Comparison of ENCODE assay signal across 28 cellular contexts in genomic region chr2:120745420-120746178, GRCh38. TPM values are rescaled to one million over a fixed set of nuclear protein-coding genes. Genes with fewer than 3 reads are reported as not detected.
"Had no signal": no experiment of that assay in that cellular context is flagged by ENCODE, and none has a peak within 500 bp of the region (broad histone marks: within the 10 kb centered on the region; RNA-seq: fewer than 3 reads in every experiment).

No MANE protein-coding gene starts in this region.

- H3K4me2 ChIP-seq: hepatocyte, SK-N-SH had no signal

- H3K4me1 Mint-ChIP-seq: activated naive CD4-positive, alpha-beta T cell treated with anti-CD3 and anti-CD28 coated beads, Interleukin-2, amount 50 U/mL, for 24 hours; natural killer cell; stimulated activated effector memory CD8-positive, alpha-beta T cell treated with anti-CD3 and anti-CD28 coated beads, Interleukin-12 subunit alpha, Interleukin-12 subunit beta, amount 100 ng/mL, for 72 hours had no signal

- H3K9me3 ChIP-seq: body of pancreas, left ventricle myocardium inferior, right lobe of liver, SK-N-SH had no signal

- H3K27me3 ChIP-seq: cardiac muscle cell had no signal

- H3K36me3 ChIP-seq: cardiac muscle cell, left ventricle myocardium inferior, right lobe of liver had no signal

- H3K27ac Mint-ChIP-seq: activated naive CD4-positive, alpha-beta T cell treated with anti-CD3 and anti-CD28 coated beads, Interleukin-2, amount 50 U/mL, for 24 hours; effector memory CD8-positive, alpha-beta T cell; natural killer cell; stimulated activated effector memory CD8-positive, alpha-beta T cell treated with anti-CD3 and anti-CD28 coated beads, Interleukin-12 subunit alpha, Interleukin-12 subunit beta, amount 100 ng/mL, for 72 hours had no signal

- H3K9ac ChIP-seq: parathyroid adenoma, SK-N-SH had no signal

- ATAC-seq: body of pancreas; effector memory CD8-positive, alpha-beta T cell; esophagus mucosa; natural killer cell; right lobe of liver; stimulated activated effector memory CD8-positive, alpha-beta T cell treated with anti-CD3 and anti-CD28 coated beads, Interleukin-12 subunit alpha, Interleukin-12 subunit beta, amount 100 ng/mL, for 72 hours had no signal

- H3K4me1 ChIP-seq: parathyroid adenoma had no signal

- H2AFZ ChIP-seq: hepatocyte, parathyroid adenoma had no signal

- H3K27ac ChIP-seq: body of pancreas, cardiac muscle cell, hepatocyte, left ventricle myocardium inferior, parathyroid adenoma, right lobe of liver, VCaP had no signal

- H3K4me3 ChIP-seq: body of pancreas, cardiac muscle cell, hepatocyte, left ventricle myocardium inferior, right lobe of liver, skin epidermis had no signal

- DNase-seq: activated CD4-positive, alpha-beta T cell treated with anti-CD3 and anti-CD28 coated beads, Interleukin-2, amount 50 U/mL, for 1 hour; activated CD4-positive, CD25-positive, alpha-beta regulatory T cell treated with anti-CD3 and anti-CD28 coated beads, Interleukin-2, amount 50 U/mL, for 72 hours; activated gamma-delta T cell; activated T-cell treated with anti-CD3 and anti-CD28 coated beads for 4 hours; anterior cingulate cortex; body of pancreas; dermis blood vessel endothelial cell; effector memory CD8-positive, alpha-beta T cell; glutamatergic neuron; kidney glomerular epithelial cell; left ventricle myocardium inferior; mammary epithelial cell; midbrain; natural killer cell; right lobe of liver; SK-N-SH; stimulated activated CD4-positive, alpha-beta T cell treated with anti-CD3 and anti-CD28 coated beads, Interleukin-1b, Interleukin-23, amount 100 ng/mL, for 48 hours; trophoblast cell had no signal

- H3K9me3 Mint-ChIP-seq: activated naive CD4-positive, alpha-beta T cell treated with anti-CD3 and anti-CD28 coated beads, Interleukin-2, amount 50 U/mL, for 24 hours; effector memory CD8-positive, alpha-beta T cell; natural killer cell; stimulated activated effector memory CD8-positive, alpha-beta T cell treated with anti-CD3 and anti-CD28 coated beads, Interleukin-12 subunit alpha, Interleukin-12 subunit beta, amount 100 ng/mL, for 72 hours had no signal

- H3K4me3 Mint-ChIP-seq: activated naive CD4-positive, alpha-beta T cell treated with anti-CD3 and anti-CD28 coated beads, Interleukin-2, amount 50 U/mL, for 24 hours; effector memory CD8-positive, alpha-beta T cell; natural killer cell; stimulated activated effector memory CD8-positive, alpha-beta T cell treated with anti-CD3 and anti-CD28 coated beads, Interleukin-12 subunit alpha, Interleukin-12 subunit beta, amount 100 ng/mL, for 72 hours had no signal

- H3K36me3 Mint-ChIP-seq: activated naive CD4-positive, alpha-beta T cell treated with anti-CD3 and anti-CD28 coated beads, Interleukin-2, amount 50 U/mL, for 24 hours; natural killer cell; stimulated activated effector memory CD8-positive, alpha-beta T cell treated with anti-CD3 and anti-CD28 coated beads, Interleukin-12 subunit alpha, Interleukin-12 subunit beta, amount 100 ng/mL, for 72 hours had no signal

RNA-seq across cellular contexts. Expression of gene GLI2, which starts 9.9 kb away (rescaled TPM):
- total RNA-seq: activated CD8-positive, alpha-beta memory T cell treated with anti-CD3 and anti-CD28 coated beads for 36 hours; natural killer cell had no signal
- polyA plus RNA-seq: endothelial cell of umbilical vein had no signal
